2 cellular contexts compared by ENCODE assay signal in the genomic region with DNA sequence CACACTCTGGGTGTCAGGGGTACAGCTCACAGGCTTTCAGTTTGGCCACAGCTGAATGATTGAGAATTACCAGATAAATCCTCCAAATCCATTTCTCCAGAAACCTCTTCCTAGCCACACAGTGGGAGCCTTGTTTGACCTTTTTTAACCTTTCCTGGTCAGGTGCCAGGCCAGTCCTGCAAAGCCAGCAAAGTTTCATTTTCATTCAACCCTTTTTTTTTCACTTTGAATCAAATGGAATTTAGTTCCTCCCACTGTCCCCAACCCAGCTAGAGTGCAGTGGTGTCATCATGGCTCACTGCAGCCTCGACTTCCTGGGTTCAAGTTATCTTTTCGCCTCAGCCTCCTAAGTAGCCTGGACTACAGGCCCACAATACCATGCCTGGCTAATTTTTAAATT.
TF ChIP-seq lines count a peak whose summit lies in the region.

No MANE protein-coding gene starts in this region.

TF ChIP-seq in liver, 16 proteins besides CTCF, POLR2A, EP300 and RAD21 (continued from another document):
- TF ChIP-seq GABPA (IDR thresholded peaks at IDR 0.05 in 1 of 2, conservative IDR thresholded peaks at IDR 0.05 in 1 of 2) (no peak), RXRA (IDR thresholded peaks at IDR 0.05) (peak; percentile 40 to 42), HNF4A (conservative IDR thresholded peaks at IDR 0.05) (no peak), NR2F2 (IDR thresholded peaks at IDR 0.05) (peak; percentile 27), HNF4G (IDR thresholded peaks at IDR 0.05) (no peak)

TF ChIP-seq in HepG2, 621 proteins besides CTCF, POLR2A, EP300 and RAD21 (continued from another document):
- TF ChIP-seq ZNF432 (CRISPR knock-in tag; IDR thresholded peaks at IDR 0.05; ENCODE audit: borderline replicate concordance) (no peak), TARDBP (CRISPR knock-in tag; IDR thresholded peaks at IDR 0.05) (no peak), RBM22 (optimal IDR thresholded peaks at IDR 0.05; ENCODE audit: low read length) (no peak), ZNF530 (CRISPR knock-in tag; IDR thresholded peaks at IDR 0.05; ENCODE audit: low read depth) (no peak), EZH2 (conservative IDR thresholded peaks at IDR 0.05; ENCODE audit: low read depth, low read length) (no peak), KLF6 (CRISPR knock-in tag; IDR thresholded peaks at IDR 0.05) (no peak), AGO1 (IDR thresholded peaks at IDR 0.05; ENCODE audit: low read depth, low read length, poor library complexity, severe bottlenecking) (no peak)
- TF ChIP-seq, protein P1, sequence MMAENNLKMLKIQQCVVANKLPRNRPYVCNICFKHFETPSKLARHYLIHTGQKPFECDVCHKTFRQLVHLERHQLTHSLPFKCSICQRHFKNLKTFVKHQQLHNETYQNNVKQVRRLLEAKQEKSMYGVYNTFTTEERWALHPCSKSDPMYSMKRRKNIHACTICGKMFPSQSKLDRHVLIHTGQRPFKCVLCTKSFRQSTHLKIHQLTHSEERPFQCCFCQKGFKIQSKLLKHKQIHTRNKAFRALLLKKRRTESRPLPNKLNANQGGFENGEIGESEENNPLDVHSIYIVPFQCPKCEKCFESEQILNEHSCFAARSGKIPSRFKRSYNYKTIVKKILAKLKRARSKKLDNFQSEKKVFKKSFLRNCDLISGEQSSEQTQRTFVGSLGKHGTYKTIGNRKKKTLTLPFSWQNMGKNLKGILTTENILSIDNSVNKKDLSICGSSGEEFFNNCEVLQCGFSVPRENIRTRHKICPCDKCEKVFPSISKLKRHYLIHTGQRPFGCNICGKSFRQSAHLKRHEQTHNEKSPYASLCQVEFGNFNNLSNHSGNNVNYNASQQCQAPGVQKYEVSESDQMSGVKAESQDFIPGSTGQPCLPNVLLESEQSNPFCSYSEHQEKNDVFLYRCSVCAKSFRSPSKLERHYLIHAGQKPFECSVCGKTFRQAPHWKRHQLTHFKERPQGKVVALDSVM (CRISPR knock-in tag; IDR thresholded peaks at IDR 0.05), result no peak
- TF ChIP-seq, protein P2, sequence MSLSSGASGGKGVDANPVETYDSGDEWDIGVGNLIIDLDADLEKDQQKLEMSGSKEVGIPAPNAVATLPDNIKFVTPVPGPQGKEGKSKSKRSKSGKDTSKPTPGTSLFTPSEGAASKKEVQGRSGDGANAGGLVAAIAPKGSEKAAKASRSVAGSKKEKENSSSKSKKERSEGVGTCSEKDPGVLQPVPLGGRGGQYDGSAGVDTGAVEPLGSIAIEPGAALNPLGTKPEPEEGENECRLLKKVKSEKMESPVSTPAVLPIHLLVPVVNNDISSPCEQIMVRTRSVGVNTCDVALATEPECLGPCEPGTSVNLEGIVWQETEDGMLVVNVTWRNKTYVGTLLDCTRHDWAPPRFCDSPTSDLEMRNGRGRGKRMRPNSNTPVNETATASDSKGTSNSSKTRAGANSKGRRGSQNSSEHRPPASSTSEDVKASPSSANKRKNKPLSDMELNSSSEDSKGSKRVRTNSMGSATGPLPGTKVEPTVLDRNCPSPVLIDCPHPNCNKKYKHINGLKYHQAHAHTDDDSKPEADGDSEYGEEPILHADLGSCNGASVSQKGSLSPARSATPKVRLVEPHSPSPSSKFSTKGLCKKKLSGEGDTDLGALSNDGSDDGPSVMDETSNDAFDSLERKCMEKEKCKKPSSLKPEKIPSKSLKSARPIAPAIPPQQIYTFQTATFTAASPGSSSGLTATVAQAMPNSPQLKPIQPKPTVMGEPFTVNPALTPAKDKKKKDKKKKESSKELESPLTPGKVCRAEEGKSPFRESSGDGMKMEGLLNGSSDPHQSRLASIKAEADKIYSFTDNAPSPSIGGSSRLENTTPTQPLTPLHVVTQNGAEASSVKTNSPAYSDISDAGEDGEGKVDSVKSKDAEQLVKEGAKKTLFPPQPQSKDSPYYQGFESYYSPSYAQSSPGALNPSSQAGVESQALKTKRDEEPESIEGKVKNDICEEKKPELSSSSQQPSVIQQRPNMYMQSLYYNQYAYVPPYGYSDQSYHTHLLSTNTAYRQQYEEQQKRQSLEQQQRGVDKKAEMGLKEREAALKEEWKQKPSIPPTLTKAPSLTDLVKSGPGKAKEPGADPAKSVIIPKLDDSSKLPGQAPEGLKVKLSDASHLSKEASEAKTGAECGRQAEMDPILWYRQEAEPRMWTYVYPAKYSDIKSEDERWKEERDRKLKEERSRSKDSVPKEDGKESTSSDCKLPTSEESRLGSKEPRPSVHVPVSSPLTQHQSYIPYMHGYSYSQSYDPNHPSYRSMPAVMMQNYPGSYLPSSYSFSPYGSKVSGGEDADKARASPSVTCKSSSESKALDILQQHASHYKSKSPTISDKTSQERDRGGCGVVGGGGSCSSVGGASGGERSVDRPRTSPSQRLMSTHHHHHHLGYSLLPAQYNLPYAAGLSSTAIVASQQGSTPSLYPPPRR (CRISPR knock-in tag; IDR thresholded peaks at IDR 0.05; ENCODE audit: borderline replicate concordance), result no peak
